ENCODE assay signal across 15 cellular contexts in genomic region chr17:78249074-78249835, GRCh38. TPM values are rescaled to one million over a fixed set of nuclear protein-coding genes. Genes with fewer than 3 reads are reported as not detected.
"Had no signal": no experiment of that assay in that cellular context is flagged by ENCODE, and none has a peak within 500 bp of the region (broad histone marks: within the 10 kb centered on the region; RNA-seq: fewer than 3 reads in every experiment).

No MANE protein-coding gene starts in this region.

- H3K4me3 Mint-ChIP-seq: activated T-cell treated with anti-CD3 and anti-CD28 coated beads, Interleukin-2, amount 50 U/mL, for 72 hours; stimulated activated naive CD8-positive, alpha-beta T cell treated with anti-CD3 and anti-CD28 coated beads, Interleukin-15, amount 100 ng/mL, for 72 hours; WTC11 had no signal

- H3K36me3 Mint-ChIP-seq: T-cell had no signal

- H3K9ac ChIP-seq: SK-N-SH had no signal

- H3K27me3 ChIP-seq: breast epithelium had no signal

- H3K9me3 ChIP-seq: breast epithelium, left ventricle myocardium inferior had no signal

- ATAC-seq: activated T-cell treated with anti-CD3 and anti-CD28 coated beads, Interleukin-2, amount 50 U/mL, for 72 hours; esophagus mucosa; sciatic nerve; stimulated activated naive CD8-positive, alpha-beta T cell treated with anti-CD3 and anti-CD28 coated beads, Interleukin-15, amount 100 ng/mL, for 72 hours; T-cell; WTC11 had no signal

- DNase-seq: activated CD4-positive, alpha-beta T cell treated with anti-CD3 and anti-CD28 coated beads for 4 hours; activated CD8-positive, alpha-beta memory T cell treated with anti-CD3 and anti-CD28 coated beads, Interleukin-2, amount 50 U/mL, for 48 hours; activated T-cell treated with anti-CD3 and anti-CD28 coated beads, Interleukin-2, amount 50 U/mL, for 72 hours; left ventricle myocardium inferior; occipital lobe; SK-N-SH; stimulated activated naive CD8-positive, alpha-beta T cell treated with anti-CD3 and anti-CD28 coated beads, Interleukin-15, amount 100 ng/mL, for 72 hours; T-cell had no signal

- H3K4me3 ChIP-seq: left ventricle myocardium inferior had no signal

- H3K9me3 Mint-ChIP-seq: stimulated activated naive CD8-positive, alpha-beta T cell treated with anti-CD3 and anti-CD28 coated beads, Interleukin-15, amount 100 ng/mL, for 72 hours had no signal

- H3K27ac Mint-ChIP-seq: activated T-cell treated with anti-CD3 and anti-CD28 coated beads, Interleukin-2, amount 50 U/mL, for 72 hours; nephron; T-cell had no signal

- H3K27me3 Mint-ChIP-seq: stimulated activated naive CD8-positive, alpha-beta T cell treated with anti-CD3 and anti-CD28 coated beads, Interleukin-15, amount 100 ng/mL, for 72 hours; T-cell had no signal

- H3K36me3 ChIP-seq: breast epithelium, left ventricle myocardium inferior had no signal

- H3K4me2 ChIP-seq: SK-N-SH had no signal

RNA-seq across cellular contexts. Expression of gene TMEM235, which starts 17.8 kb away (rescaled TPM):
- total RNA-seq: activated T-cell treated with anti-CD3 and anti-CD28 coated beads, Interleukin-2, amount 50 U/mL, for 72 hours; aorta; breast epithelium; esophagus mucosa; left ventricle myocardium inferior; occipital lobe; pulmonary artery endothelial cell; sciatic nerve; T-cell had no signal
- polyA plus RNA-seq: aorta, SK-N-SH had no signal
